10 cellular contexts compared by ENCODE assay signal in genomic region chr1:30756206-30756544, GRCh38. TPM values are rescaled to one million over a fixed set of nuclear protein-coding genes. Genes with fewer than 3 reads are reported as not detected.
DNase-seq lines count a peak whose midpoint lies in the region; ATAC-seq and TF ChIP-seq lines count a peak whose summit lies in the region.
"Had no signal": no experiment of that assay in that cellular context is flagged by ENCODE, and none has a peak within 500 bp of the region (broad histone marks: within the 10 kb centered on the region; RNA-seq: fewer than 3 reads in every experiment).

No MANE protein-coding gene starts in this region.

- peaks cover 0 to 19% (median 0%) of the 10 kb centered on the region in 9 donors for H3K27me3 ChIP-seq in heart left ventricle
- H3K27me3 ChIP-seq in tibial nerve, result peaks cover 0 to 6% of the 10 kb centered on the region in 2 donors
- H3K27me3 ChIP-seq: cardiac muscle cell had no signal

- no peak for DNase-seq in heart left ventricle
- DNase-seq in left ventricle myocardium superior, result no peak
- no peak for DNase-seq in tibial nerve (ENCODE audit: low spot score in 2 of 2)
- DNase-seq in putamen (ENCODE audit: low spot score), result no peak
- no peak for DNase-seq in NCI-H2227 treated with DMSO at 0.1 percent for 48 hours (lab: John Stamatoyannopoulos, UW)
- DNase-seq: occipital lobe had no signal

- TF ChIP-seq CTCF in heart left ventricle (IDR thresholded peaks at IDR 0.05), result no peak
- TF ChIP-seq CTCF in tibial nerve (IDR thresholded peaks at IDR 0.05), result no peak

- H3K27ac ChIP-seq in heart left ventricle (peak overlapping the region in 5 of 12 donors; percentile 16 to 95 (median 63)), mesodermal cell (ENCODE audit: low read depth, low read length, severe bottlenecking) (peak overlapping the region; percentile 74), tibial nerve (peak overlapping the region in 3 of 4 donors; percentile 18 to 86 (median 72))
- H3K27ac ChIP-seq: cardiac muscle cell had no signal

- H3K36me3 ChIP-seq in heart left ventricle (peaks cover 0 to 21% (median 0%) of the 10 kb centered on the region in 9 donors), mesodermal cell (ENCODE audit: control insufficient read depth, insufficient read depth, low read length) (no peaks in the 10 kb centered on the region), tibial nerve (no peaks in the 10 kb centered on the region)
- H3K36me3 ChIP-seq: cardiac muscle cell had no signal

- H3K4me1 ChIP-seq in heart left ventricle (peaks cover 0 to 87% (median 12%) of the 10 kb centered on the region in 12 donors), mesodermal cell (ENCODE audit: control insufficient read depth, insufficient read depth, low read length, poor library complexity, severe bottlenecking) (peaks cover 23% of the 10 kb centered on the region), tibial nerve (peaks cover 0 to 45% (median 19%) of the 10 kb centered on the region in 4 donors)

- TF ChIP-seq EP300 in tibial nerve (IDR thresholded peaks at IDR 0.05), result no peak

- peak overlapping the region; percentile 85 for H3K4me3 Mint-ChIP-seq in activated T-helper 17 cell treated with anti-CD3 and anti-CD28 coated beads, Interleukin-2, amount 50 U/mL, for 72 hours

- TF ChIP-seq POLR2A in heart left ventricle (IDR thresholded peaks at IDR 0.05) (no peak), tibial nerve (IDR thresholded peaks at IDR 0.05) (no peak)

- H3K27me3 Mint-ChIP-seq in activated T-helper 17 cell treated with anti-CD3 and anti-CD28 coated beads, Interleukin-2, amount 50 U/mL, for 72 hours, result no peaks in the 10 kb centered on the region

- H3K4me1 Mint-ChIP-seq in activated T-helper 17 cell treated with anti-CD3 and anti-CD28 coated beads, Interleukin-2, amount 50 U/mL, for 72 hours, result peaks cover 49% of the 10 kb centered on the region

- H3K4me3 ChIP-seq in heart left ventricle (peak overlapping the region in 9 of 12 donors; percentile 5 to 64 (median 45)), mesodermal cell (ENCODE audit: extremely low read depth, insufficient read depth, low read length, poor library complexity, severe bottlenecking) (no peak overlapping the region), tibial nerve (peak overlapping the region in 3 of 4 donors; percentile 8 to 49 (median 46))
- H3K4me3 ChIP-seq: cardiac muscle cell had no signal

- peaks cover 64% of the 10 kb centered on the region for H3K36me3 Mint-ChIP-seq in activated T-helper 17 cell treated with anti-CD3 and anti-CD28 coated beads, Interleukin-2, amount 50 U/mL, for 72 hours (ENCODE audit: low read depth)

- 85 to 96% (median 91%) methylated on average over 4 of the region's 4 CpGs for WGBS in heart left ventricle, 4 donors
- WGBS in mesodermal cell (ENCODE audit: insufficient coverage in 2 of 2), 2 experiments, result 100% methylated on average over 3 to 4 of the region's 4 CpGs
- 76 to 86% methylated on average over 4 of the region's 4 CpGs for WGBS in tibial nerve, 2 donors

- H3K9me3 ChIP-seq in heart left ventricle, result no peaks in the 10 kb centered on the region
- no peaks in the 10 kb centered on the region for H3K9me3 ChIP-seq in mesodermal cell (ENCODE audit: control insufficient read depth, low read length)
- H3K9me3 ChIP-seq in tibial nerve, result no peaks in the 10 kb centered on the region

- H3K9me3 Mint-ChIP-seq in activated T-helper 17 cell treated with anti-CD3 and anti-CD28 coated beads, Interleukin-2, amount 50 U/mL, for 72 hours, result no peaks in the 10 kb centered on the region

- intact Hi-C loops in heart left ventricle (cut with DNase I), result no loop called here
- intact Hi-C loops in left ventricle myocardium superior (cut with micrococcal nuclease), result no loop called here

- H3K27ac Mint-ChIP-seq in activated T-helper 17 cell treated with anti-CD3 and anti-CD28 coated beads, Interleukin-2, amount 50 U/mL, for 72 hours, result peak overlapping the region; percentile 98

- no peak for ATAC-seq in heart left ventricle
- ATAC-seq in left ventricle myocardium superior, result no peak
- no peak for ATAC-seq in activated T-helper 17 cell treated with anti-CD3 and anti-CD28 coated beads, Interleukin-2, amount 50 U/mL, for 72 hours (replicated peaks)
- no peak for ATAC-seq in GM19324 (IDR thresholded peaks at IDR 0.05; ENCODE audit: low FRiP score, unreplicated experiment)

RNA-seq across cellular contexts. Expression of gene LAPTM5, which starts 1.4 kb away (rescaled TPM):
- total RNA-seq in heart left ventricle (100 to 1,000 TPM in 1 of 9 donors, 10 to 100 TPM in 7, 1 to 10 TPM in 1; 9.4 to 260 (median 14.3) TPM), left ventricle myocardium superior (23.9 TPM), tibial nerve (10 to 100 TPM; 21.1 to 67.8 (median 43.1) TPM)
- 10 to 100 TPM in 1 of 2 donors, 1 to 10 TPM in 1; 6.9 to 28.7 TPM for polyA plus RNA-seq in heart left ventricle
- total RNA-seq in activated T-helper 17 cell treated with anti-CD3 and anti-CD28 coated beads, Interleukin-2, amount 50 U/mL, for 72 hours, result 100 to 1,000 TPM; 316 to 333 TPM
- 36.9 TPM for polyA plus RNA-seq in mesodermal cell (2013, experiment 1 of 2)
- polyA plus RNA-seq in mesodermal cell (2013, experiment 2 of 2), result 25.0 TPM

RNA-seq across cellular contexts. Expression of gene MATN1, which starts 32.8 kb away (rescaled TPM):
- total RNA-seq in heart left ventricle, result under 1 TPM in 1 of 9 donors, not detected in 8; 0.67 TPM
- not detected for polyA plus RNA-seq in heart left ventricle
- not detected for total RNA-seq in left ventricle myocardium superior
- total RNA-seq in activated T-helper 17 cell treated with anti-CD3 and anti-CD28 coated beads, Interleukin-2, amount 50 U/mL, for 72 hours, result under 1 TPM; 0.26 to 0.52 TPM
- 0.77 TPM for polyA plus RNA-seq in mesodermal cell (2013, experiment 1 of 2)
- 0.35 TPM for polyA plus RNA-seq in mesodermal cell (2013, experiment 2 of 2)
- not detected for total RNA-seq in tibial nerve
